In the genomic region with DNA sequence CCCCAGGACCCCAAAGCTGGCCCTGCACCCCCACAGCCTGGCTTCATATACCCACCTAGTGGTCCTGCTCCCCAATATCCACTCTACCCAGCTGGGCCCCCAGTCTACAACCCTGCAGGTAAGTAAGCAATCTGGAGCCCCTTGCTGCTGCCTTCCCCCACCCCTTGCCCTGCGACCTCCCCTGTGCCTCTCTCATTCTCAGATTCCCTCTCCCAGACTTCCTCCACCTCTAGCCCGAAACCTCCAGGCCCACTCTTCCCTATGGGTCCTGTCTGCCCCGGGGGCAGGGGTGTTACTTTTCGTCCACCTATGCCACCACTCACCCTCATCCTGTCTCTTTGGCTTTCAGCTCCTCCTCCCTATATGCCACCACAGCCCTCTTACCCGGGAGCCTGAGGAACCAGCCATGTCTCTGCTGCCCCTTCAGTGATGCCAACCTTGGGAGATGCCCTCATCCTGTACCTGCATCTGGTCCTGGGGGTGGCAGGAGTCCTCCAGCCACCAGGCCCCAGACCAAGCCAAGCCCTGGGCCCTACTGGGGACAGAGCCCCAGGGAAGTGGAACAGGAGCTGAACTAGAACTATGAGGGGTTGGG, we compare ENCODE assay signal across 17 cellular contexts. TPM values are rescaled to one million over a fixed set of nuclear protein-coding genes. Genes with fewer than 3 reads are reported as not detected.
A peak's percentile ranks its signal among the peaks of the same experiment; 100 is the strongest.
DNase-seq lines count a peak whose midpoint lies in the region; ATAC-seq and TF ChIP-seq lines count a peak whose summit lies in the region.
"Had no signal": no experiment of that assay in that cellular context is flagged by ENCODE, and none has a peak within 500 bp of the region (broad histone marks: within the 10 kb centered on the region; RNA-seq: fewer than 3 reads in every experiment).

No MANE protein-coding gene starts in this region.

- H3K27me3 ChIP-seq in H7 (ENCODE audit: control insufficient read depth, insufficient read depth, low read length) (peaks cover 20% of the 10 kb centered on the region; the same call in 1 of the 2 replicates), dorsolateral prefrontal cortex (no peaks in the 10 kb centered on the region), thoracic aorta (replicated peaks; ENCODE audit: insufficient read depth) (no peaks in the 10 kb centered on the region)
- H3K27me3 ChIP-seq: SJCRH30 had no signal

- H3K27ac ChIP-seq in dorsolateral prefrontal cortex (peak overlapping the region in 50 of 59 donors; percentile 4 to 99 (median 97)), thoracic aorta (peak overlapping the region; percentile 60 to 85)
- H3K27ac ChIP-seq: RWPE1, SJCRH30 had no signal

- H3K36me3 ChIP-seq in H7 (replicated peaks; ENCODE audit: control insufficient read depth, insufficient read depth, low read length) = no peaks in the 10 kb centered on the region
- H3K36me3 ChIP-seq in thoracic aorta = peaks cover 3% of the 10 kb centered on the region
- H3K36me3 ChIP-seq: SJCRH30 had no signal

- no peaks in the 10 kb centered on the region for H3K9me3 ChIP-seq in thoracic aorta
- H3K9me3 ChIP-seq: SJCRH30 had no signal

- H3K4me3 ChIP-seq in H7 (ENCODE audit: insufficient read depth, low read depth, low read length) (no peak overlapping the region), dorsolateral prefrontal cortex (peak overlapping the region in 4 of 59 donors; percentile 88 to 93 (median 90)), thoracic aorta (no peak overlapping the region)
- H3K4me3 ChIP-seq: SJCRH30 had no signal

- ATAC-seq in thoracic aorta (ENCODE audit: insufficient number of reproducible peaks, low FRiP score, low read depth) (no peak), GM21367 (IDR thresholded peaks at IDR 0.05; ENCODE audit: unreplicated experiment) (no peak)
- ATAC-seq: PC-3 had no signal

- TF ChIP-seq CTCF in dorsolateral prefrontal cortex (IDR thresholded peaks at IDR 0.05 in 54 of 56, conservative IDR thresholded peaks at IDR 0.05 in 2 of 56; ENCODE audit: low read depth in 1 of 56, partially characterized antibody in 56 of 56) (no peak), thoracic aorta (IDR thresholded peaks at IDR 0.05) (no peak)

- intact Hi-C loops in dorsolateral prefrontal cortex (cut with DNase I) (no loop called here), posterior vena cava (cut with DNase I) (loop anchor here in 1 of 2 donors (5.0 kb wide), 1 partner anchor 81 kb away; no protein-coding TSS in a partner anchor), head of caudate nucleus (cut with DNase I) (loop anchor here (5.0 kb wide), 2 partner anchors 64 to 81 kb away; partner anchors contain the start of gene IPO9)

- peaks cover 10 to 60% of the 10 kb centered on the region in 2 donors for H3K4me1 ChIP-seq in thoracic aorta (ENCODE audit: control insufficient read depth in 1 of 2, low read depth in 2 of 2)

- DNase-seq in H7 = peak; percentile 13
- no peak for DNase-seq in dorsolateral prefrontal cortex
- peak; percentile 68 for DNase-seq in posterior vena cava (ENCODE audit: low spot score)
- DNase-seq in thoracic aorta (ENCODE audit: low spot score) = no peak
- no peak for DNase-seq in stimulated activated CD4-positive, alpha-beta T cell treated with anti-CD3 and anti-CD28 coated beads, Interleukin-4, amount 100 ng/mL, for 4 hours
- no peak for DNase-seq in head of caudate nucleus
- DNase-seq: DMS79 treated with DMSO at 0.1 percent for 48 hours, H9, IMR-90, NCI-H1436, NCI-H1930, NCI-H345, NCI-H524 treated with DMSO at 0.1 percent for 48 hours, PC-3, SJCRH30 had no signal

RNA-seq across cellular contexts. Expression of gene SHISA4, which starts 2.9 kb away (rescaled TPM):
- 3.7 and 6.1 TPM in 2 replicates for total RNA-seq in H7 (2014; rRNA removed; shearing (Covaris generic))
- total RNA-seq in dorsolateral prefrontal cortex (100 to 1,000 TPM in 87 of 120 experiments, 10 to 100 TPM in 33; 65.2 to 163 (median 110) TPM), posterior vena cava (10 to 100 TPM; 33.7 to 44.4 TPM), thoracic aorta (100 to 1,000 TPM in 1 of 2 donors, 10 to 100 TPM in 1; 38.9 to 115 TPM)

RNA-seq across cellular contexts. Expression of gene LMOD1, which starts 54.8 kb away (rescaled TPM):
- total RNA-seq in H7 (2014; rRNA removed; shearing (Covaris generic)) = 0.42 and 0.48 TPM in 2 replicates
- total RNA-seq in dorsolateral prefrontal cortex (10 to 100 TPM in 32 of 120 experiments, 1 to 10 TPM in 88; 1.9 to 99.5 (median 5.7) TPM), posterior vena cava (100 to 1,000 TPM; 297 to 440 TPM), thoracic aorta (100 to 1,000 TPM; 638 to 761 TPM)
- total RNA-seq: SJCRH30 had no signal

Comparison
In these comparisons a context has a peak if more than half of its experiments do, and no peak if none do; other contexts are left out.
1. DNase-seq: peak in H7 (single experiment) and posterior vena cava (single experiment); none in dorsolateral prefrontal cortex (0 of 10), thoracic aorta (single experiment), stimulated activated CD4-positive, alpha-beta T cell treated with anti-CD3 and anti-CD28 coated beads, Interleukin-4, amount 100 ng/mL, for 4 hours (0 of 2) and head of caudate nucleus (0 of 42).